Comparison of ENCODE assay signal across 8 cellular contexts in genomic region chr22:36250292-36250960, GRCh38. TPM values are rescaled to one million over a fixed set of nuclear protein-coding genes. Genes with fewer than 3 reads are reported as not detected.
DNase-seq lines count a peak whose midpoint lies in the region; ATAC-seq, FAIRE-seq and TF ChIP-seq lines count a peak whose summit lies in the region.
"Not testable (repeated sequence)": the region's sequence is repeated elsewhere in the genome, so short reads cannot be mapped to it uniquely, and the experiment has no call there.

No MANE protein-coding gene starts in this region.

- not testable (repeated sequence) for H3K4me3 ChIP-seq in A549; mucosa of stomach (ENCODE audit: low read length)

- intact Hi-C loops in activated CD4-positive, alpha-beta T cell treated with anti-CD3 and anti-CD28 coated beads for 36 hours (cut with DNase I, micrococcal nuclease); dendritic cell treated with granulocyte-macrophage colony-stimulating factor and Interleukin-4, amounts not matched to agents 40 ng/mL and 50 ng/mL, for 4 days (cut with micrococcal nuclease): not testable (repeated sequence)

- peak overlapping the region; percentile 22 for H3K9ac ChIP-seq in mucosa of stomach (ENCODE audit: low read length)

- TF ChIP-seq EP300 in A549 (IDR thresholded peaks at IDR 0.05), result not testable (repeated sequence)

- peaks cover 61% of the 10 kb centered on the region for H3K4me1 ChIP-seq in A549
- H3K4me1 ChIP-seq in mucosa of stomach (ENCODE audit: control insufficient read depth, insufficient read depth, low read length), result peaks cover 45% of the 10 kb centered on the region

- 50% methylated on average over 24 of the region's 24 CpGs for WGBS in A549 (ENCODE audit: missing lambda C conversion rate)

- H3K27ac Mint-ChIP-seq in activated CD4-positive, alpha-beta T cell treated with anti-CD3 and anti-CD28 coated beads for 36 hours, result peak overlapping the region; percentile 3
- H3K27ac Mint-ChIP-seq in dendritic cell treated with granulocyte-macrophage colony-stimulating factor and Interleukin-4, amounts not matched to agents 40 ng/mL and 50 ng/mL, for 4 days, result peak overlapping the region; percentile 26

- CTCF ChIA-PET in A549 (lab: Yijun Ruan, JAX), result interaction anchor here (1.0 to 3.8 kb wide), 2 partner anchors 11 to 108 kb away, joined by 3 to 10 read pairs; partner anchors contain the start of gene APOL2
- CTCF ChIA-PET in activated CD4-positive, alpha-beta T cell treated with anti-CD3 and anti-CD28 coated beads for 36 hours (lab: Charles Lee), result interaction anchor here (0.6 to 6.4 kb wide), 3 partner anchors 11 to 907 kb away, joined by 3 to 46 read pairs (median 3); partner anchors contain the start of gene APOL2

- H3K4me2 ChIP-seq in A549, result peak overlapping the region; percentile 65

- not testable (repeated sequence) for H3K27me3 ChIP-seq in mucosa of stomach (ENCODE audit: control insufficient read depth, insufficient read depth, low read length)

- not testable (repeated sequence) for FAIRE-seq in A549 (lab: Jason Lieb, UNC)
- peak; percentile 46 for FAIRE-seq in GM18507 (lab: Jason Lieb, UNC)

- not testable (repeated sequence) for H3K4me3 Mint-ChIP-seq in activated CD4-positive, alpha-beta T cell treated with anti-CD3 and anti-CD28 coated beads for 36 hours; dendritic cell treated with granulocyte-macrophage colony-stimulating factor and Interleukin-4, amounts not matched to agents 40 ng/mL and 50 ng/mL, for 4 days

- ATAC-seq in A549; activated CD4-positive, alpha-beta T cell treated with anti-CD3 and anti-CD28 coated beads for 36 hours: not testable (repeated sequence)

- not testable (repeated sequence) for TF ChIP-seq CTCF in A549 (IDR thresholded peaks at IDR 0.05)

- peak overlapping the region; percentile 85 to 90 for H3K27ac ChIP-seq in A549

- not testable (repeated sequence) for TF ChIP-seq RAD21 in A549 (conservative IDR thresholded peaks at IDR 0.05 in 1 of 2, IDR thresholded peaks at IDR 0.05 in 1 of 2)

- POLR2A ChIA-PET in A549 (lab: Yijun Ruan, JAX), result not testable (repeated sequence)
- POLR2A ChIA-PET in activated CD4-positive, alpha-beta T cell treated with anti-CD3 and anti-CD28 coated beads for 36 hours (lab: Charles Lee), result interaction anchor here (1.2 kb wide), 1 partner anchor 25 kb away, joined by 6 read pairs; no protein-coding TSS in a partner anchor

- H3K9me3 Mint-ChIP-seq in activated CD4-positive, alpha-beta T cell treated with anti-CD3 and anti-CD28 coated beads for 36 hours (ENCODE audit: low read depth); dendritic cell treated with granulocyte-macrophage colony-stimulating factor and Interleukin-4, amounts not matched to agents 40 ng/mL and 50 ng/mL, for 4 days: not testable (repeated sequence)

- H3K36me3 Mint-ChIP-seq in activated CD4-positive, alpha-beta T cell treated with anti-CD3 and anti-CD28 coated beads for 36 hours (ENCODE audit: low read depth), result peaks cover 14% of the 10 kb centered on the region
- not testable (repeated sequence) for H3K36me3 Mint-ChIP-seq in dendritic cell treated with granulocyte-macrophage colony-stimulating factor and Interleukin-4, amounts not matched to agents 40 ng/mL and 50 ng/mL, for 4 days (ENCODE audit: low read depth)

- not testable (repeated sequence) for TF ChIP-seq POLR2A in A549 (IDR thresholded peaks at IDR 0.05; ENCODE audit: low read length)

- H3K9me3 ChIP-seq in A549; mucosa of stomach (ENCODE audit: control insufficient read depth, low read length): not testable (repeated sequence)

- not testable (repeated sequence) for H3K27me3 Mint-ChIP-seq in activated CD4-positive, alpha-beta T cell treated with anti-CD3 and anti-CD28 coated beads for 36 hours; dendritic cell treated with granulocyte-macrophage colony-stimulating factor and Interleukin-4, amounts not matched to agents 40 ng/mL and 50 ng/mL, for 4 days

- peaks cover 38% of the 10 kb centered on the region for H3K4me1 Mint-ChIP-seq in activated CD4-positive, alpha-beta T cell treated with anti-CD3 and anti-CD28 coated beads for 36 hours
- H3K4me1 Mint-ChIP-seq in dendritic cell treated with granulocyte-macrophage colony-stimulating factor and Interleukin-4, amounts not matched to agents 40 ng/mL and 50 ng/mL, for 4 days (ENCODE audit: low read depth), result peaks cover 42% of the 10 kb centered on the region

- H3K36me3 ChIP-seq in mucosa of stomach (ENCODE audit: control insufficient read depth, insufficient read depth, low read length), result not testable (repeated sequence)

- DNase-seq in A549 (ENCODE audit: low read depth in 1 of 2, low spot score in 1 of 2), result peak in 1 of 2 experiments; percentile 29
- not testable (repeated sequence) for DNase-seq in GM18507 (ENCODE audit: extremely low spot score, insufficient read length, low read depth); activated CD4-positive, alpha-beta T cell treated with anti-CD3 and anti-CD28 coated beads for 36 hours
- DNase-seq in NOMO-1 treated with DMSO at 0.1 percent for 48 hours (lab: John Stamatoyannopoulos, UW; ENCODE audit: unreplicated experiment), result peak; percentile 31
- peak; percentile 74 for DNase-seq in kidney tubule cell (ENCODE audit: low spot score)
- DNase-seq in renal cortical epithelial cell (ENCODE audit: low read depth), result peak; percentile 79

TF ChIP-seq in A549, 52 proteins besides CTCF, POLR2A, EP300 and RAD21:
- TF ChIP-seq CEBPB (IDR thresholded peaks at IDR 0.05) (peak; percentile 34 to 70; a peak in 3 of 4 replicates), FOSL2 (IDR thresholded peaks at IDR 0.05) (peak; percentile 36; the same call in 1 of the 2 replicates), FOSL2 (CRISPR knock-in tag; IDR thresholded peaks at IDR 0.05) (peak; percentile 33; the same call in 1 of the 2 replicates)

RNA-seq across cellular contexts. Expression of gene APOL1, which starts 2.5 kb away (rescaled TPM):
- polyA plus RNA-seq in A549 (2011; rRNA removed) (2.0 and 3.3 TPM in 2 replicates), A549 (2017; fragmentation: RNase III; extraction: RNeasy Plus Mini Kit Qiagen cat#74134 plus additional on column Dnase treatment) (5.2 to 7.6 TPM (median 6.5 TPM) in 3 replicates)
- 0.61 and 0.96 TPM in 2 replicates for polyA plus RNA-seq in A549 (2012; cell fraction: cytosol; rRNA removed)
- 0.92 and 1.2 TPM in 2 replicates for polyA plus RNA-seq in A549 (2012; cell fraction: nucleus; rRNA removed)
- 2.0 and 2.4 TPM in 2 replicates for polyA minus RNA-seq in A549 (2011; rRNA and poly(A)+ RNA removed)
- 10 to 100 TPM; 32.0 to 37.2 TPM for total RNA-seq in activated CD4-positive, alpha-beta T cell treated with anti-CD3 and anti-CD28 coated beads for 36 hours
- total RNA-seq in renal cortical epithelial cell, result 155 and 247 TPM in 2 replicates

RNA-seq across cellular contexts. Expression of gene APOL2, which starts 11.1 kb away (rescaled TPM):
- polyA plus RNA-seq in A549 (2011; rRNA removed), result 8.7 and 12.3 TPM in 2 replicates
- 8.6 TPM in 2 replicates for polyA plus RNA-seq in A549 (2012; cell fraction: cytosol; rRNA removed)
- polyA plus RNA-seq in A549 (2012; cell fraction: nucleus; rRNA removed), result 12.3 and 13.2 TPM in 2 replicates
- 21.5 to 23.8 TPM (median 23.1 TPM) in 3 replicates for polyA plus RNA-seq in A549 (2017; fragmentation: RNase III; extraction: RNeasy Plus Mini Kit Qiagen cat#74134 plus additional on column Dnase treatment)
- 16.4 and 17.4 TPM in 2 replicates for polyA minus RNA-seq in A549 (2011; rRNA and poly(A)+ RNA removed)
- 10 to 100 TPM; 64.5 TPM for total RNA-seq in activated CD4-positive, alpha-beta T cell treated with anti-CD3 and anti-CD28 coated beads for 36 hours
- total RNA-seq in renal cortical epithelial cell, result 154 and 157 TPM in 2 replicates

RNA-seq across cellular contexts. Expression of gene APOL4, which starts 48.8 kb away (rescaled TPM):
- polyA plus RNA-seq in A549 (2011; rRNA removed), result not detected in 2 replicates
- polyA plus RNA-seq in A549 (2012; cell fraction: cytosol; rRNA removed), result not detected in 2 replicates
- 0.05 TPM in 1 of 2 replicates, not detected in the other for polyA plus RNA-seq in A549 (2012; cell fraction: nucleus; rRNA removed)
- not detected in 3 replicates for polyA plus RNA-seq in A549 (2017; fragmentation: RNase III; extraction: RNeasy Plus Mini Kit Qiagen cat#74134 plus additional on column Dnase treatment)
- polyA minus RNA-seq in A549 (2011; rRNA and poly(A)+ RNA removed), result not detected in 2 replicates
- under 1 TPM; 0.16 to 0.21 TPM for total RNA-seq in activated CD4-positive, alpha-beta T cell treated with anti-CD3 and anti-CD28 coated beads for 36 hours
- total RNA-seq in renal cortical epithelial cell, result not detected in 2 replicates
